1 cellular context compared by ENCODE assay signal in genomic region chr22:37442537-37442936, GRCh38.
TF ChIP-seq lines count a peak whose summit lies in the region.

No MANE protein-coding gene starts in this region.

TF ChIP-seq in GM12878, 131 proteins besides CTCF, POLR2A, EP300 and RAD21:
- TF ChIP-seq, protein P1, sequence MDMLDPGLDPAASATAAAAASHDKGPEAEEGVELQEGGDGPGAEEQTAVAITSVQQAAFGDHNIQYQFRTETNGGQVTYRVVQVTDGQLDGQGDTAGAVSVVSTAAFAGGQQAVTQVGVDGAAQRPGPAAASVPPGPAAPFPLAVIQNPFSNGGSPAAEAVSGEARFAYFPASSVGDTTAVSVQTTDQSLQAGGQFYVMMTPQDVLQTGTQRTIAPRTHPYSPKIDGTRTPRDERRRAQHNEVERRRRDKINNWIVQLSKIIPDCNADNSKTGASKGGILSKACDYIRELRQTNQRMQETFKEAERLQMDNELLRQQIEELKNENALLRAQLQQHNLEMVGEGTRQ (IDR thresholded peaks at IDR 0.05; ENCODE audit: borderline replicate concordance, low read depth, low read length), result no peak; the same call in 1 of the 2 replicates
- TF ChIP-seq PML (IDR thresholded peaks at IDR 0.05; ENCODE audit: low read length) (no peak), SRF (IDR thresholded peaks at IDR 0.05; ENCODE audit: low read depth in 2 of 2, low read length in 2 of 2) (no peak), ZSCAN29 (IDR thresholded peaks at IDR 0.05) (no peak), SIX5 (IDR thresholded peaks at IDR 0.05; ENCODE audit: low read depth, low read length, severe bottlenecking) (peak; percentile 70), ZNF622 (IDR thresholded peaks at IDR 0.05) (no peak), TARDBP (IDR thresholded peaks at IDR 0.05; ENCODE audit: borderline replicate concordance) (no peak), TCF12 (IDR thresholded peaks at IDR 0.05; ENCODE audit: low read depth, low read length) (no peak), SREBF2 (IDR thresholded peaks at IDR 0.05; ENCODE audit: low read length) (no peak), MAX (IDR thresholded peaks at IDR 0.05; ENCODE audit: low read depth, low read length) (no peak), RAD51 (IDR thresholded peaks at IDR 0.05) (peak; percentile 48; the same call in 1 of the 2 replicates), CEBPB (IDR thresholded peaks at IDR 0.05; ENCODE audit: borderline replicate concordance in 1 of 2, low read depth in 2 of 2, low read length in 2 of 2) (peak in 1 of 2 experiments; percentile 61; a peak in 1 of 4 replicates), BACH1 (IDR thresholded peaks at IDR 0.05; ENCODE audit: borderline replicate concordance) (no peak), NR2F1 (conservative IDR thresholded peaks at IDR 0.05) (no peak), RELA (IDR thresholded peaks at IDR 0.05; ENCODE audit: borderline replicate concordance, partially characterized antibody) (no peak), ZNF274 (IDR thresholded peaks at IDR 0.05; ENCODE audit: insufficient read depth, insufficient read length) (no peak), JUNB (IDR thresholded peaks at IDR 0.05) (no peak), PAX8 (IDR thresholded peaks at IDR 0.05) (no peak), YY1 (IDR thresholded peaks at IDR 0.05; ENCODE audit: low read depth, low read length) (peak; percentile 87), PAX5 (IDR thresholded peaks at IDR 0.05; ENCODE audit: borderline replicate concordance, low read depth, low read length) (no peak), HCFC1 (IDR thresholded peaks at IDR 0.05; ENCODE audit: low read length) (peak; percentile 60)
- TF ChIP-seq, protein P2, sequence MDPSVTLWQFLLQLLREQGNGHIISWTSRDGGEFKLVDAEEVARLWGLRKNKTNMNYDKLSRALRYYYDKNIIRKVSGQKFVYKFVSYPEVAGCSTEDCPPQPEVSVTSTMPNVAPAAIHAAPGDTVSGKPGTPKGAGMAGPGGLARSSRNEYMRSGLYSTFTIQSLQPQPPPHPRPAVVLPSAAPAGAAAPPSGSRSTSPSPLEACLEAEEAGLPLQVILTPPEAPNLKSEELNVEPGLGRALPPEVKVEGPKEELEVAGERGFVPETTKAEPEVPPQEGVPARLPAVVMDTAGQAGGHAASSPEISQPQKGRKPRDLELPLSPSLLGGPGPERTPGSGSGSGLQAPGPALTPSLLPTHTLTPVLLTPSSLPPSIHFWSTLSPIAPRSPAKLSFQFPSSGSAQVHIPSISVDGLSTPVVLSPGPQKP (IDR thresholded peaks at IDR 0.05; ENCODE audit: low read depth, low read length), result no peak
- TF ChIP-seq, protein P3, sequence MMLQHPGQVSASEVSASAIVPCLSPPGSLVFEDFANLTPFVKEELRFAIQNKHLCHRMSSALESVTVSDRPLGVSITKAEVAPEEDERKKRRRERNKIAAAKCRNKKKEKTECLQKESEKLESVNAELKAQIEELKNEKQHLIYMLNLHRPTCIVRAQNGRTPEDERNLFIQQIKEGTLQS (IDR thresholded peaks at IDR 0.05; ENCODE audit: borderline replicate concordance, extremely low read depth, low read depth, low read length), result peak; percentile 34; the same call in 1 of the 2 replicates
- TF ChIP-seq, protein P4, sequence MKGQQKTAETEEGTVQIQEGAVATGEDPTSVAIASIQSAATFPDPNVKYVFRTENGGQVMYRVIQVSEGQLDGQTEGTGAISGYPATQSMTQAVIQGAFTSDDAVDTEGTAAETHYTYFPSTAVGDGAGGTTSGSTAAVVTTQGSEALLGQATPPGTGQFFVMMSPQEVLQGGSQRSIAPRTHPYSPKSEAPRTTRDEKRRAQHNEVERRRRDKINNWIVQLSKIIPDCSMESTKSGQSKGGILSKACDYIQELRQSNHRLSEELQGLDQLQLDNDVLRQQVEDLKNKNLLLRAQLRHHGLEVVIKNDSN (IDR thresholded peaks at IDR 0.05; ENCODE audit: borderline replicate concordance, extremely low read length, insufficient read depth, low read depth, low read length), result peak; percentile 73
